Comparison of ENCODE assay signal across 1 cellular context in genomic region chr9:130444565-130445221, GRCh38.
TF ChIP-seq lines count a peak whose summit lies in the region.

Gene ASS1 (plus strand): TSS chr9:130444961. CDS start chr9:130452229, 7,268 bp downstream.

TF ChIP-seq in K562, 482 proteins besides CTCF, POLR2A, EP300 and RAD21 (continued from another document):
- TF ChIP-seq, protein P1, sequence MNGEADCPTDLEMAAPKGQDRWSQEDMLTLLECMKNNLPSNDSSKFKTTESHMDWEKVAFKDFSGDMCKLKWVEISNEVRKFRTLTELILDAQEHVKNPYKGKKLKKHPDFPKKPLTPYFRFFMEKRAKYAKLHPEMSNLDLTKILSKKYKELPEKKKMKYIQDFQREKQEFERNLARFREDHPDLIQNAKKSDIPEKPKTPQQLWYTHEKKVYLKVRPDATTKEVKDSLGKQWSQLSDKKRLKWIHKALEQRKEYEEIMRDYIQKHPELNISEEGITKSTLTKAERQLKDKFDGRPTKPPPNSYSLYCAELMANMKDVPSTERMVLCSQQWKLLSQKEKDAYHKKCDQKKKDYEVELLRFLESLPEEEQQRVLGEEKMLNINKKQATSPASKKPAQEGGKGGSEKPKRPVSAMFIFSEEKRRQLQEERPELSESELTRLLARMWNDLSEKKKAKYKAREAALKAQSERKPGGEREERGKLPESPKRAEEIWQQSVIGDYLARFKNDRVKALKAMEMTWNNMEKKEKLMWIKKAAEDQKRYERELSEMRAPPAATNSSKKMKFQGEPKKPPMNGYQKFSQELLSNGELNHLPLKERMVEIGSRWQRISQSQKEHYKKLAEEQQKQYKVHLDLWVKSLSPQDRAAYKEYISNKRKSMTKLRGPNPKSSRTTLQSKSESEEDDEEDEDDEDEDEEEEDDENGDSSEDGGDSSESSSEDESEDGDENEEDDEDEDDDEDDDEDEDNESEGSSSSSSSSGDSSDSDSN (IDR thresholded peaks at IDR 0.05; ENCODE audit: borderline replicate concordance in 1 of 2, low read depth in 2 of 2, low read length in 2 of 2) = no peak
- no peak for TF ChIP-seq CHCHD3 (CRISPR knock-in tag; IDR thresholded peaks at IDR 0.05)
- no peak for TF ChIP-seq ZNF263 (CRISPR knock-in tag; IDR thresholded peaks at IDR 0.05; ENCODE audit: borderline replicate concordance)
- TF ChIP-seq TFAM (CRISPR knock-in tag; conservative IDR thresholded peaks at IDR 0.05) = no peak
- TF ChIP-seq ZNF143 (CRISPR knock-in tag; IDR thresholded peaks at IDR 0.05) = no peak
- no peak for TF ChIP-seq TOE1 (IDR thresholded peaks at IDR 0.05; ENCODE audit: borderline replicate concordance)
- no peak for TF ChIP-seq TOE1 (CRISPR knock-in tag; IDR thresholded peaks at IDR 0.05; ENCODE audit: borderline replicate concordance, low read depth)
- TF ChIP-seq ZNF778 (CRISPR knock-in tag; IDR thresholded peaks at IDR 0.05) = no peak
- no peak for TF ChIP-seq SIX5 (IDR thresholded peaks at IDR 0.05; ENCODE audit: borderline replicate concordance in 1 of 2, insufficient read depth in 1 of 2, low read depth in 1 of 2, low read length in 2 of 2)
- TF ChIP-seq, protein P2, sequence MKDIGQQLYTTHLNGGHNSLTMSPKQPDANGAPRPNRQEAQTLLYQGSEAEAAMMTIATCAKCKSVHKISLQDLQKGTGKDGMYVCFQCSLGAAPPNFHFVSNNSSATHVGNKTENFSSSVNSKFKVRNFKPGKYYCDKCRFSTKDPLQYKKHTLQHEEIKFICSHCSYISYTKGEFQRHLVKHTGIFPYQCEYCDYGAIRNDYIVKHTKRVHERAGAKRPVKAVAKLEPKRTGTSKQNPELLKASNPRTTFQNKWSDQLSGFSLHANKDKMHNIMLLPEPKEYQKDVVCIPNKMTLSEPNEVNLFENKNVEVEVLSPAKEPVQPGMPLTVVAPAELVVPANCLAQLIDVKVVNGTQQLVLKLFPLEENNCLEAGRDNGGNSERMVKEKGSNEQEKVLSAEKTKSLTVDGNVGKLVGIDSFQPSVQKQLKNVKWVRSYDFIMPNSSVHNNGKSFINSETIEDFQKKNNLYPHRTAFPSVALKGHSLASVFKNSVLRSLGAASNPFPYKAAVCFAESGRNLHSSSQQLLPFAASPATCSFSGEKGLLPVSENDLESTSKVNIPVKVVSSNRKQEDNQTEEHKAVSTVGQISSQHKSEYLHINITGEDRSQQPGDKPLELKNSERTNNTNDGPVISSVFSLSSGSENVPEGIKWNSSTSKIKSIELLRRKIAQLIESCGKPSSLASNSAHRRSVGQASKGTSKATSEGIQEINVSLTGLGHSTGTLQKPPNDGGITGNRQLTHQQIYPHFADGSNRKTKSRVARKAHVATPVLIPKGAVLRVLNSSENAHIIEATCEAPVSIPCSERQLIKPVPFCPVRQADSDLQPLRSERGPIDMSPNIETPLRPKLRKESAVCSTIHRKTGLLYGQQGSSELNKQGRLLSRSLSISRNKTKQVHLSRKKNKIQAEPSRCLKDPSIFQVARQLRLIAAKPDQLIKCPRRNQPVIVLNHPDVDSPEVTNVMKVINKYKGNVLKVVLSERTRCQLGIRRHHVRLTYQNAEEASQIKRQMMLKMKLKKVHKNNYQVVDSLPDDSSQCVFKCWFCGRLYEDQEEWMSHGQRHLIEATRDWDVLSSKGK (CRISPR knock-in tag; IDR thresholded peaks at IDR 0.05) = no peak
TF ChIP-seq in K562: peak in this region for 23.
